In genomic region chr1:70156529-70157120, GRCh38 we compare ENCODE assay signal across 1 cellular context.
TF ChIP-seq lines count a peak whose summit lies in the region.

No MANE protein-coding gene starts in this region.

TF ChIP-seq in GM23338, 12 proteins besides CTCF, POLR2A, EP300 and RAD21 (continued from another document):
- TF ChIP-seq REST (IDR thresholded peaks at IDR 0.05; ENCODE audit: unreplicated experiment): no peak
- TF ChIP-seq ETS1 (IDR thresholded peaks at IDR 0.05): no peak
- TF ChIP-seq STAT1 (IDR thresholded peaks at IDR 0.05; ENCODE audit: unreplicated experiment): no peak
- TF ChIP-seq ZNF331 (CRISPR knock-in tag; IDR thresholded peaks at IDR 0.05; ENCODE audit: low read depth): no peak
- no peak for TF ChIP-seq ZNF114 (CRISPR knock-in tag; IDR thresholded peaks at IDR 0.05)
